11 cellular contexts compared by ENCODE assay signal in the genomic region with DNA sequence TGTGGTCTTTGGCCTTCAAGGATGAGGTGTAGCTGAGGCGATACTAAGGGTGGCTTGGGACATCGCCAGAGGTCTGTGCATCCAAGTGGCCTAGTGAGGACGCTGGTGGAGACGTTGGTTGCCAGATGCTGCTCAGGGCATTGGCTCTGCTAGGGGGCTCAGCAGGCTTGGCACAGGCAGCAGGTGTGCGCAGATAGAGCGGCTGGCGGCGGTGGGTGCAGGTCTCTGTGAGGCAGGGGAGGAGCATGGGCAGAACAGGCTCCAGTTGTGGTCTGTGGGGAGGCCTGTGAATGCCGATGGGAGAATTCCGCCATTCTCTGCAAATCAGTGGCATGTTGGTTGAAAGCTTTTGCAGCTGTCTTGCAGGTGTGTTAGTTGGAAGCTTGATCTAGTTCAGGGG. TPM values are rescaled to one million over a fixed set of nuclear protein-coding genes. Genes with fewer than 3 reads are reported as not detected.
DNase-seq lines count a peak whose midpoint lies in the region; ATAC-seq and TF ChIP-seq lines count a peak whose summit lies in the region.
"Had no signal": no experiment of that assay in that cellular context is flagged by ENCODE, and none has a peak within 500 bp of the region (broad histone marks: within the 10 kb centered on the region; RNA-seq: fewer than 3 reads in every experiment).

No MANE protein-coding gene starts in this region.

- POLR2A ChIA-PET in Caco-2 (lab: Charles Lee), result no interaction called here

- H3F3A ChIP-seq in neural progenitor cell (ENCODE audit: low read depth), result peaks cover 23% of the 10 kb centered on the region

- no peaks in the 10 kb centered on the region for H3K27me3 ChIP-seq in Caco-2 (replicated peaks; ENCODE audit: control insufficient read depth, insufficient read depth, low read length)
- H3K27me3 ChIP-seq in RWPE2 (ENCODE audit: insufficient read depth, poor library complexity, severe bottlenecking), result no peaks in the 10 kb centered on the region
- H3K27me3 ChIP-seq in neural progenitor cell, result no peaks in the 10 kb centered on the region

- no peak for TF ChIP-seq CTCF in Caco-2 (IDR thresholded peaks at IDR 0.05; ENCODE audit: insufficient read depth in 1 of 2, low read depth in 1 of 2, low read length in 1 of 2, severe bottlenecking in 1 of 2, unreplicated experiment in 1 of 2)
- no peak for TF ChIP-seq CTCF in RWPE2 (IDR thresholded peaks at IDR 0.05; ENCODE audit: poor library complexity, severe bottlenecking)
- TF ChIP-seq CTCF in chondrocyte (IDR thresholded peaks at IDR 0.05), result no peak
- no peak for TF ChIP-seq CTCF in neural progenitor cell (IDR thresholded peaks at IDR 0.05)
- no peak for TF ChIP-seq CTCF in mucosa of descending colon (IDR thresholded peaks at IDR 0.05)

- intact Hi-C loops in Caco-2 (cut with micrococcal nuclease; ENCODE audit: unreplicated experiment) (no loop called here), mucosa of descending colon (cut with DNase I, micrococcal nuclease) (loop anchor here in 1 of 2 donors (10.0 kb wide), 1 partner anchor 126 kb away; no protein-coding TSS in a partner anchor)

- H3K4me1 Mint-ChIP-seq in Caco-2 (ENCODE audit: low read depth, unreplicated experiment), result peaks cover 8% of the 10 kb centered on the region
- H3K4me1 Mint-ChIP-seq in chondrocyte (ENCODE audit: low read depth), result peaks cover 21% of the 10 kb centered on the region
- H3K4me1 Mint-ChIP-seq in neural progenitor cell, result peaks cover 17% of the 10 kb centered on the region

- BruUV-seq in Caco-2 (replicated peaks; lab: Mats Ljungman, UMichigan), result no TSS peak

- no peak overlapping the region for H2AFZ ChIP-seq in neural progenitor cell (replicated peaks)

- ATAC-seq in RWPE2 (ENCODE audit: low read depth) (no peak), mucosa of descending colon (no peak)

- no peak overlapping the region for H3K4me3 Mint-ChIP-seq in Caco-2 (ENCODE audit: unreplicated experiment)
- no peak overlapping the region for H3K4me3 Mint-ChIP-seq in chondrocyte (ENCODE audit: unreplicated experiment)
- no peak overlapping the region for H3K4me3 Mint-ChIP-seq in neural progenitor cell

- no peak overlapping the region for H3K4me2 ChIP-seq in neural progenitor cell

- H4K20me1 ChIP-seq in neural progenitor cell (ENCODE audit: low read depth), result peaks cover 95% of the 10 kb centered on the region

- peak overlapping the region; percentile 25 for H3K9ac ChIP-seq in neural progenitor cell

- peaks cover 90% of the 10 kb centered on the region for H3K36me3 Mint-ChIP-seq in Caco-2 (ENCODE audit: insufficient read depth, unreplicated experiment)
- H3K36me3 Mint-ChIP-seq in chondrocyte (ENCODE audit: low read depth), result peaks cover 18% of the 10 kb centered on the region
- peaks cover 41% of the 10 kb centered on the region for H3K36me3 Mint-ChIP-seq in neural progenitor cell

- peak overlapping the region; percentile 40 for H3K27ac ChIP-seq in RWPE2 (ENCODE audit: poor library complexity, severe bottlenecking)
- H3K27ac ChIP-seq in neural progenitor cell, result peak overlapping the region; percentile 58
- H3K27ac ChIP-seq: thoracic aorta had no signal

- H3K4me3 ChIP-seq in Caco-2 (ENCODE audit: low read depth, low read length), result no peak overlapping the region
- H3K4me3 ChIP-seq in RWPE2 (ENCODE audit: severe bottlenecking), result no peak overlapping the region
- H3K4me3 ChIP-seq in neural progenitor cell, result no peak overlapping the region
- H3K4me3 ChIP-seq in mucosa of descending colon, result no peak overlapping the region
- H3K4me3 ChIP-seq: thoracic aorta had no signal

- H3K27ac Mint-ChIP-seq in Caco-2 (ENCODE audit: unreplicated experiment) (peak overlapping the region; percentile 71), chondrocyte (ENCODE audit: unreplicated experiment) (peak overlapping the region; percentile 9), neural progenitor cell (peak overlapping the region; percentile 59)

- H3K9me3 Mint-ChIP-seq in Caco-2 (ENCODE audit: unreplicated experiment) (no peaks in the 10 kb centered on the region), chondrocyte (ENCODE audit: low read depth) (no peaks in the 10 kb centered on the region), neural progenitor cell (no peaks in the 10 kb centered on the region)

- peaks cover 96% of the 10 kb centered on the region for H3K79me2 ChIP-seq in neural progenitor cell (ENCODE audit: low read depth)

- CTCF ChIA-PET in Caco-2 (lab: Charles Lee), result no interaction called here

- H3K36me3 ChIP-seq in Caco-2 (ENCODE audit: control insufficient read depth, insufficient read depth, low read length) (peaks cover 4% of the 10 kb centered on the region), RWPE2 (ENCODE audit: low read depth) (peaks cover 73% of the 10 kb centered on the region), neural progenitor cell (no peaks in the 10 kb centered on the region), mucosa of descending colon (ENCODE audit: low read depth) (peaks cover 10% of the 10 kb centered on the region)

- H3K27me3 Mint-ChIP-seq in Caco-2 (ENCODE audit: insufficient read depth, unreplicated experiment) (no peaks in the 10 kb centered on the region), chondrocyte (ENCODE audit: low read depth) (no peaks in the 10 kb centered on the region), neural progenitor cell (ENCODE audit: insufficient read depth, low read depth) (peaks cover 3% of the 10 kb centered on the region)

- H3K4me1 ChIP-seq in Caco-2 (no peaks in the 10 kb centered on the region), RWPE2 (ENCODE audit: insufficient read depth, poor library complexity, severe bottlenecking) (peaks cover 5% of the 10 kb centered on the region), neural progenitor cell (peaks cover 4% of the 10 kb centered on the region), mucosa of descending colon (ENCODE audit: low read depth) (no peaks in the 10 kb centered on the region)

- H3K9me3 ChIP-seq in Caco-2 (no peaks in the 10 kb centered on the region), RWPE2 (ENCODE audit: severe bottlenecking) (no peaks in the 10 kb centered on the region), neural progenitor cell (ENCODE audit: low read depth) (no peaks in the 10 kb centered on the region), mucosa of descending colon (no peaks in the 10 kb centered on the region)
- H3K9me3 ChIP-seq: thoracic aorta had no signal

- DNase-seq in Caco-2, result no peak
- no peak for DNase-seq in RWPE2 (ENCODE audit: low spot score)
- DNase-seq in chondrocyte (ENCODE audit: low spot score), result peak; percentile 62
- no peak for DNase-seq in neural progenitor cell (ENCODE audit: low spot score)
- no peak for DNase-seq in mucosa of descending colon
- DNase-seq in NCI-H128 (lab: John Stamatoyannopoulos, UW; ENCODE audit: unreplicated experiment), result no peak
- no peak for DNase-seq in AG08396 (ENCODE audit: low spot score)
- DNase-seq in NCI-H226, result no peak
- DNase-seq: NCI-H2227 treated with DMSO at 0.1 percent for 48 hours had no signal

RNA-seq across cellular contexts. Expression of a gene that starts 21.2 kb away (rescaled TPM):
- total RNA-seq in Caco-2 (2022) (0.26 TPM in 1 of 2 replicates, not detected in the other), chondrocyte (0.20 to 0.46 TPM in 2 of 3 replicates, not detected in the other), neural progenitor cell (ENCODE audit: low replicate concordance) (0.22 and 0.56 TPM in 2 replicates), mucosa of descending colon (1 to 10 TPM; 1.1 to 1.5 (median 1.2) TPM)
- total RNA-seq: M059J had no signal

RNA-seq across cellular contexts. Expression of a gene that starts 32.8 kb away (rescaled TPM):
- 17.2 and 25.0 TPM in 2 replicates for total RNA-seq in Caco-2 (2022)
- 22.0 to 26.8 TPM (median 25.3 TPM) in 3 replicates for total RNA-seq in chondrocyte
- 1.8 and 8.9 TPM in 2 replicates for total RNA-seq in neural progenitor cell (ENCODE audit: low replicate concordance)
- 10 to 100 TPM; 22.2 to 22.7 (median 22.3) TPM for total RNA-seq in mucosa of descending colon

RNA-seq across cellular contexts. Expression of a gene that starts 36.4 kb away (rescaled TPM):
- total RNA-seq in Caco-2 (2022) (271 and 286 TPM in 2 replicates), chondrocyte (111 to 185 TPM (median 116 TPM) in 3 replicates), neural progenitor cell (ENCODE audit: low replicate concordance) (118 and 156 TPM in 2 replicates), mucosa of descending colon (100 to 1,000 TPM; 116 to 181 (median 149) TPM)

Comparison
In these comparisons a context has a peak if more than half of its experiments do, and no peak if none do; other contexts are left out.
1. H3K27ac Mint-ChIP-seq: peak in every context shown above with its lines; median percentile 71 in Caco-2; 59 in neural progenitor cell; 9 in chondrocyte.